1 cellular context compared by ENCODE assay signal in the genomic region with DNA sequence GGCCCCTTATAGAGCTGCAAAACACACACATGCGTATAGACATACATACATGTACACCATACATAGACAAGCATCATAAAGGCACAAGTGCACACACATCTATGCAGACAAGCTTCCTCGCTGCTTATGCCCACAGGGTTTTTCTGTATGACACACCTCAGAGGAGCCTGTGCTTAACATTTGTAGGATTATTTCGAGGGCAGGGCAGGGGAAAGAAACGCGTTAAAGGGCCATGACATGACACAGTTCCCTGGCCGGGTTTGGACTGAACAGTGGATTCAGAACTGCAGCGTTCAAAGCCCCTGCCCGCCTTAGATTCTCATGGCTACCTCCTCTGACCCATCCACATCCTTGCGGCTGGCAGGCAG.
TF ChIP-seq lines count a peak whose summit lies in the region.

No MANE protein-coding gene starts in this region.

TF ChIP-seq in IMR-90, 13 proteins besides CTCF, POLR2A, EP300 and RAD21:
- TF ChIP-seq, protein P1, sequence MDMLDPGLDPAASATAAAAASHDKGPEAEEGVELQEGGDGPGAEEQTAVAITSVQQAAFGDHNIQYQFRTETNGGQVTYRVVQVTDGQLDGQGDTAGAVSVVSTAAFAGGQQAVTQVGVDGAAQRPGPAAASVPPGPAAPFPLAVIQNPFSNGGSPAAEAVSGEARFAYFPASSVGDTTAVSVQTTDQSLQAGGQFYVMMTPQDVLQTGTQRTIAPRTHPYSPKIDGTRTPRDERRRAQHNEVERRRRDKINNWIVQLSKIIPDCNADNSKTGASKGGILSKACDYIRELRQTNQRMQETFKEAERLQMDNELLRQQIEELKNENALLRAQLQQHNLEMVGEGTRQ (IDR thresholded peaks at IDR 0.05; ENCODE audit: low read depth, low read length): no peak
- TF ChIP-seq RCOR1 (IDR thresholded peaks at IDR 0.05; ENCODE audit: insufficient replicate concordance, low read length): no peak
- TF ChIP-seq RFX5 (IDR thresholded peaks at IDR 0.05; ENCODE audit: low read depth, low read length): no peak
- no peak for TF ChIP-seq CHD1 (IDR thresholded peaks at IDR 0.05; ENCODE audit: low read depth, low read length)
- TF ChIP-seq NFE2L2 (IDR thresholded peaks at IDR 0.05; ENCODE audit: low read depth, low read length): no peak
